ENCODE assay signal across 1 cellular context in the genomic region with DNA sequence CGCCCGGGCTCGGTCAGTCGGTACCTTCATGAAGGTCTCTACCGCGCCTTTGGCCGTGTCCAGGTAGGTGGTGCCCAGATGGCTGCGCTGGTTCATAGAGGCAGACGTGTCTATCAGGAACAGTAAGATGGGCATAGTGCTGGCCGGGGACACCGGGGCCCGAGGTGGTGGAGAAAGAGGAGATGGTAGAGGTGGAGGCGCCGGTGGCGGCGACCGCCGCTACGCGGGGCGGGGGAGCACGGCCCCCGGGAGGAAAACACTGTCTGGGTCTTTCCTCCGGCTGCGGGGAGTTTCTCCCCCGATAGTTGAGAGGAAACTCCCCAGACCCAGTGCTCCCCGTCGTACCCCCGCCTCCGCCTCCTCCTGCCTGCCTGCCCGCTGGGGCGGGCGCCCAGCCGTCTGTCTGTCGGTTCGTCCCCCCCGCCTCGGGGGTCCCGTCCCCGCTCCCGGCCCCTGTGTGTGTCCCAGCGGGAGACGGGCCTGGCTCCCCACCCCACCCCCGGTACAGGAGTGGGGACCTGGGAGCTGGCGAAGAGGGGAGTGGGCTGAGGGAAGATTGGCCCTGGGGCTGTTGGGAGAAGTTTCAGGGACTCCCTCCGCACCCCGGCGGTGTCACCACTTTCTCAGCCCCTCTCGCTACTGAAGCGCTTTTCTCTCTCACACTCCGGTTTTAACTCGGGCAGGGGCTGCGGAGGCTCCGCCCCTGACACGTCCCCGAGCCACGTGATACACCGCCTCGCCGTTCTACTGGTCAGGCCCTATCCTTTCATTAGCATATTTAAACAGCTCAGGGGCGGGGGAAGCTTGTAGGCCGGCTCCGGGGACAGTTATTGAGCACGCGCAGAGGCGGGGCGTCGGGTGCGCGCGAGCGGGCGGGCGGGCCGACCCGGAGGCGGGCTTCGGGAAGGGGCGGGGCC.
TF ChIP-seq lines count a peak whose summit lies in the region.

A gene with protein sequence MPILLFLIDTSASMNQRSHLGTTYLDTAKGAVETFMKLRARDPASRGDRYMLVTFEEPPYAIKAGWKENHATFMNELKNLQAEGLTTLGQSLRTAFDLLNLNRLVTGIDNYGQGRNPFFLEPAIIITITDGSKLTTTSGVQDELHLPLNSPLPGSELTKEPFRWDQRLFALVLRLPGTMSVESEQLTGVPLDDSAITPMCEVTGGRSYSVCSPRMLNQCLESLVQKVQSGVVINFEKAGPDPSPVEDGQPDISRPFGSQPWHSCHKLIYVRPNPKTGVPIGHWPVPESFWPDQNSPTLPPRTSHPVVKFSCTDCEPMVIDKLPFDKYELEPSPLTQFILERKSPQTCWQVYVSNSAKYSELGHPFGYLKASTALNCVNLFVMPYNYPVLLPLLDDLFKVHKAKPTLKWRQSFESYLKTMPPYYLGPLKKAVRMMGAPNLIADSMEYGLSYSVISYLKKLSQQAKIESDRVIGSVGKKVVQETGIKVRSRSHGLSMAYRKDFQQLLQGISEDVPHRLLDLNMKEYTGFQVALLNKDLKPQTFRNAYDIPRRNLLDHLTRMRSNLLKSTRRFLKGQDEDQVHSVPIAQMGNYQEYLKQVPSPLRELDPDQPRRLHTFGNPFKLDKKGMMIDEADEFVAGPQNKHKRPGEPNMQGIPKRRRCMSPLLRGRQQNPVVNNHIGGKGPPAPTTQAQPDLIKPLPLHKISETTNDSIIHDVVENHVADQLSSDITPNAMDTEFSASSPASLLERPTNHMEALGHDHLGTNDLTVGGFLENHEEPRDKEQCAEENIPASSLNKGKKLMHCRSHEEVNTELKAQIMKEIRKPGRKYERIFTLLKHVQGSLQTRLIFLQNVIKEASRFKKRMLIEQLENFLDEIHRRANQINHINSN (minus strand): TSS at position 646 of the 917 bp plus-strand sequence. CDS start 511 bp downstream, at position 135.

TF ChIP-seq in HepG2, 621 proteins besides CTCF, POLR2A, EP300 and RAD21 (continued from another document and continues in another):
- TF ChIP-seq, protein P1, sequence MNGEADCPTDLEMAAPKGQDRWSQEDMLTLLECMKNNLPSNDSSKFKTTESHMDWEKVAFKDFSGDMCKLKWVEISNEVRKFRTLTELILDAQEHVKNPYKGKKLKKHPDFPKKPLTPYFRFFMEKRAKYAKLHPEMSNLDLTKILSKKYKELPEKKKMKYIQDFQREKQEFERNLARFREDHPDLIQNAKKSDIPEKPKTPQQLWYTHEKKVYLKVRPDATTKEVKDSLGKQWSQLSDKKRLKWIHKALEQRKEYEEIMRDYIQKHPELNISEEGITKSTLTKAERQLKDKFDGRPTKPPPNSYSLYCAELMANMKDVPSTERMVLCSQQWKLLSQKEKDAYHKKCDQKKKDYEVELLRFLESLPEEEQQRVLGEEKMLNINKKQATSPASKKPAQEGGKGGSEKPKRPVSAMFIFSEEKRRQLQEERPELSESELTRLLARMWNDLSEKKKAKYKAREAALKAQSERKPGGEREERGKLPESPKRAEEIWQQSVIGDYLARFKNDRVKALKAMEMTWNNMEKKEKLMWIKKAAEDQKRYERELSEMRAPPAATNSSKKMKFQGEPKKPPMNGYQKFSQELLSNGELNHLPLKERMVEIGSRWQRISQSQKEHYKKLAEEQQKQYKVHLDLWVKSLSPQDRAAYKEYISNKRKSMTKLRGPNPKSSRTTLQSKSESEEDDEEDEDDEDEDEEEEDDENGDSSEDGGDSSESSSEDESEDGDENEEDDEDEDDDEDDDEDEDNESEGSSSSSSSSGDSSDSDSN (CRISPR knock-in tag; IDR thresholded peaks at IDR 0.05) = peak; percentile 45
- TF ChIP-seq ZNF441 (CRISPR knock-in tag; IDR thresholded peaks at IDR 0.05; ENCODE audit: borderline replicate concordance) (peak; percentile 63; the same call in 1 of the 2 replicates), MATR3 (CRISPR knock-in tag; IDR thresholded peaks at IDR 0.05) (no peak), FOXA3 (CRISPR knock-in tag; IDR thresholded peaks at IDR 0.05) (peak; percentile 42), ZNF431 (CRISPR knock-in tag; IDR thresholded peaks at IDR 0.05; ENCODE audit: borderline replicate concordance, low read depth) (no peak), SMAD3 (CRISPR knock-in tag; IDR thresholded peaks at IDR 0.05) (0 out of 2 replicates have a peak, but pooled peaks have one; percentile 24), THAP11 (CRISPR knock-in tag; IDR thresholded peaks at IDR 0.05) (peak; percentile 27; the same call in 1 of the 2 replicates), ZNF34 (CRISPR knock-in tag; IDR thresholded peaks at IDR 0.05; ENCODE audit: borderline replicate concordance) (no peak), ARNTL (CRISPR knock-in tag; IDR thresholded peaks at IDR 0.05) (0 out of 2 replicates have a peak, but pooled peaks have one; percentile 48), SALL2 (CRISPR knock-in tag; IDR thresholded peaks at IDR 0.05) (peak; percentile 66; the same call in 1 of the 2 replicates), KLF13 (CRISPR knock-in tag; IDR thresholded peaks at IDR 0.05) (no peak), ZNF766 (CRISPR knock-in tag; IDR thresholded peaks at IDR 0.05; ENCODE audit: borderline replicate concordance) (peak; percentile 81), NR2C2 (CRISPR knock-in tag; IDR thresholded peaks at IDR 0.05; ENCODE audit: borderline replicate concordance) (no peak), RBFOX2 (IDR thresholded peaks at IDR 0.05; ENCODE audit: low read depth, low read length) (peak; percentile 86), KDM1A (CRISPR knock-in tag; IDR thresholded peaks at IDR 0.05) (no peak), ZNF816 (CRISPR knock-in tag; IDR thresholded peaks at IDR 0.05; ENCODE audit: borderline replicate concordance) (peak; percentile 49; the same call in 1 of the 2 replicates), ZNF777 (CRISPR knock-in tag; IDR thresholded peaks at IDR 0.05) (peak; percentile 38; the same call in 1 of the 2 replicates), HNRNPK (IDR thresholded peaks at IDR 0.05; ENCODE audit: low read depth, low read length, poor library complexity, severe bottlenecking) (peak; percentile 60), ZFP90 (CRISPR knock-in tag; IDR thresholded peaks at IDR 0.05; ENCODE audit: borderline replicate concordance) (no peak; the same call in none of the 2 replicates), CENPX (CRISPR knock-in tag; IDR thresholded peaks at IDR 0.05) (no peak), PAF1 (CRISPR knock-in tag; IDR thresholded peaks at IDR 0.05) (no peak), ZFY (CRISPR knock-in tag; IDR thresholded peaks at IDR 0.05) (peak; percentile 1; the same call in 1 of the 2 replicates)
- TF ChIP-seq, protein P2, sequence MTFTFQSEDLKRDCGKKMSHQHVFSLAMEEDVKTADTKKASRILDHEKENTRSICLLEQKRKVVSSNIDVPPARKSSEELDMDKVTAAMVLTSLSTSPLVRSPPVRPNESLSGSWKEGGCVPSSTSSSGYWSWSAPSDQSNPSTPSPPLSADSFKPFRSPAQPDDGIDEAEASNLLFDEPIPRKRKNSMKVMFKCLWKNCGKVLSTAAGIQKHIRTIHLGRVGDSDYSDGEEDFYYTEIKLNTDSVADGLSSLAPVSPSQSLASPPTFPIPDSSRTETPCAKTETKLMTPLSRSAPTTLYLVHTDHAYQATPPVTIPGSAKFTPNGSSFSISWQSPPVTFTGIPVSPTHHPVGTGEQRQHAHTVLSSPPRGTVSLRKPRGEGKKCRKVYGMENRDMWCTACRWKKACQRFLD (CRISPR knock-in tag; IDR thresholded peaks at IDR 0.05; ENCODE audit: borderline replicate concordance) = 0 out of 2 replicates have a peak, but pooled peaks have one; percentile 25
- TF ChIP-seq, protein P3, sequence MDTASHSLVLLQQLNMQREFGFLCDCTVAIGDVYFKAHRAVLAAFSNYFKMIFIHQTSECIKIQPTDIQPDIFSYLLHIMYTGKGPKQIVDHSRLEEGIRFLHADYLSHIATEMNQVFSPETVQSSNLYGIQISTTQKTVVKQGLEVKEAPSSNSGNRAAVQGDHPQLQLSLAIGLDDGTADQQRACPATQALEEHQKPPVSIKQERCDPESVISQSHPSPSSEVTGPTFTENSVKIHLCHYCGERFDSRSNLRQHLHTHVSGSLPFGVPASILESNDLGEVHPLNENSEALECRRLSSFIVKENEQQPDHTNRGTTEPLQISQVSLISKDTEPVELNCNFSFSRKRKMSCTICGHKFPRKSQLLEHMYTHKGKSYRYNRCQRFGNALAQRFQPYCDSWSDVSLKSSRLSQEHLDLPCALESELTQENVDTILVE (CRISPR knock-in tag; IDR thresholded peaks at IDR 0.05) = no peak; the same call in 1 of the 2 replicates
- TF ChIP-seq, protein P4, sequence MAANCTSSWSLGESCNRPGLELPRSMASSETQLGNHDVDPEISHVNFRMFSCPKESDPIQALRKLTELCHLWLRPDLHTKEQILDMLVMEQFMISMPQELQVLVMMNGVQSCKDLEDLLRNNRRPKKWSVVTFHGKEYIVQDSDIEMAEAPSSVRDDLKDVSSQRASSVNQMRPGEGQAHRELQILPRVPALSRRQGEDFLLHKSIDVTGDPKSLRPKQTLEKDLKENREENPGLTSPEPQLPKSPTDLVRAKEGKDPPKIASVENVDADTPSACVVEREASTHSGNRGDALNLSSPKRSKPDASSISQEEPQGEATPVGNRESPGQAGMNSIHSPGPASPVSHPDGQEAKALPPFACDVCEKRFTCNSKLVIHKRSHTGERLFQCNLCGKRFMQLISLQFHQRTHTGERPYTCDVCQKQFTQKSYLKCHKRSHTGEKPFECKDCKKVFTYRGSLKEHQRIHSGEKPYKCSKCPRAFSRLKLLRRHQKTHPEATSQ (CRISPR knock-in tag; IDR thresholded peaks at IDR 0.05; ENCODE audit: borderline replicate concordance) = peak; percentile 93
- TF ChIP-seq, protein P5, sequence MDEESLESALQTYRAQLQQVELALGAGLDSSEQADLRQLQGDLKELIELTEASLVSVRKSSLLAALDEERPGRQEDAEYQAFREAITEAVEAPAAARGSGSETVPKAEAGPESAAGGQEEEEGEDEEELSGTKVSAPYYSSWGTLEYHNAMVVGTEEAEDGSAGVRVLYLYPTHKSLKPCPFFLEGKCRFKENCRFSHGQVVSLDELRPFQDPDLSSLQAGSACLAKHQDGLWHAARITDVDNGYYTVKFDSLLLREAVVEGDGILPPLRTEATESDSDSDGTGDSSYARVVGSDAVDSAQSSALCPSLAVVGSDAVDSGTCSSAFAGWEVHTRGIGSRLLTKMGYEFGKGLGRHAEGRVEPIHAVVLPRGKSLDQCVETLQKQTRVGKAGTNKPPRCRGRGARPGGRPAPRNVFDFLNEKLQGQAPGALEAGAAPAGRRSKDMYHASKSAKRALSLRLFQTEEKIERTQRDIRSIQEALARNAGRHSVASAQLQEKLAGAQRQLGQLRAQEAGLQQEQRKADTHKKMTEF (CRISPR knock-in tag; IDR thresholded peaks at IDR 0.05) = peak; percentile 65; the same call in 1 of the 2 replicates
- TF ChIP-seq, protein P6, sequence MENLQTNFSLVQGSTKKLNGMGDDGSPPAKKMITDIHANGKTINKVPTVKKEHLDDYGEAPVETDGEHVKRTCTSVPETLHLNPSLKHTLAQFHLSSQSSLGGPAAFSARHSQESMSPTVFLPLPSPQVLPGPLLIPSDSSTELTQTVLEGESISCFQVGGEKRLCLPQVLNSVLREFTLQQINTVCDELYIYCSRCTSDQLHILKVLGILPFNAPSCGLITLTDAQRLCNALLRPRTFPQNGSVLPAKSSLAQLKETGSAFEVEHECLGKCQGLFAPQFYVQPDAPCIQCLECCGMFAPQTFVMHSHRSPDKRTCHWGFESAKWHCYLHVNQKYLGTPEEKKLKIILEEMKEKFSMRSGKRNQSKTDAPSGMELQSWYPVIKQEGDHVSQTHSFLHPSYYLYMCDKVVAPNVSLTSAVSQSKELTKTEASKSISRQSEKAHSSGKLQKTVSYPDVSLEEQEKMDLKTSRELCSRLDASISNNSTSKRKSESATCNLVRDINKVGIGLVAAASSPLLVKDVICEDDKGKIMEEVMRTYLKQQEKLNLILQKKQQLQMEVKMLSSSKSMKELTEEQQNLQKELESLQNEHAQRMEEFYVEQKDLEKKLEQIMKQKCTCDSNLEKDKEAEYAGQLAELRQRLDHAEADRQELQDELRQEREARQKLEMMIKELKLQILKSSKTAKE (CRISPR knock-in tag; IDR thresholded peaks at IDR 0.05; ENCODE audit: borderline replicate concordance) = no peak
- TF ChIP-seq, protein P7, sequence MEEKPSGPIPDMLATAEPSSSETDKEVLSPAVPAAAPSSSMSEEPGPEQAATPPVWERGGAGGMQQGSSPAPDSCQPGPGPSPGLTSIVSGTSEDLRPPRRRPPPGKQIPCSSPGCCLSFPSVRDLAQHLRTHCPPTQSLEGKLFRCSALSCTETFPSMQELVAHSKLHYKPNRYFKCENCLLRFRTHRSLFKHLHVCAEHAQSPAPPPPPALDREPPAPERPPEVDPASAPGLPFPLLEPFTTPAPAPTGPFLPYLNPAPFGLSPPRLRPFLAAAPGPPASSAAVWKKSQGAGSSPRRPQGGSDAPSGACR (CRISPR knock-in tag; IDR thresholded peaks at IDR 0.05) = 0 out of 2 replicates have a peak, but pooled peaks have one; percentile 46
- TF ChIP-seq, protein P8, sequence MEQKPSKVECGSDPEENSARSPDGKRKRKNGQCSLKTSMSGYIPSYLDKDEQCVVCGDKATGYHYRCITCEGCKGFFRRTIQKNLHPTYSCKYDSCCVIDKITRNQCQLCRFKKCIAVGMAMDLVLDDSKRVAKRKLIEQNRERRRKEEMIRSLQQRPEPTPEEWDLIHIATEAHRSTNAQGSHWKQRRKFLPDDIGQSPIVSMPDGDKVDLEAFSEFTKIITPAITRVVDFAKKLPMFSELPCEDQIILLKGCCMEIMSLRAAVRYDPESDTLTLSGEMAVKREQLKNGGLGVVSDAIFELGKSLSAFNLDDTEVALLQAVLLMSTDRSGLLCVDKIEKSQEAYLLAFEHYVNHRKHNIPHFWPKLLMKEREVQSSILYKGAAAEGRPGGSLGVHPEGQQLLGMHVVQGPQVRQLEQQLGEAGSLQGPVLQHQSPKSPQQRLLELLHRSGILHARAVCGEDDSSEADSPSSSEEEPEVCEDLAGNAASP (CRISPR knock-in tag; IDR thresholded peaks at IDR 0.05; ENCODE audit: borderline replicate concordance) = 0 out of 2 replicates have a peak, but pooled peaks have one; percentile 37
- TF ChIP-seq, protein P9, sequence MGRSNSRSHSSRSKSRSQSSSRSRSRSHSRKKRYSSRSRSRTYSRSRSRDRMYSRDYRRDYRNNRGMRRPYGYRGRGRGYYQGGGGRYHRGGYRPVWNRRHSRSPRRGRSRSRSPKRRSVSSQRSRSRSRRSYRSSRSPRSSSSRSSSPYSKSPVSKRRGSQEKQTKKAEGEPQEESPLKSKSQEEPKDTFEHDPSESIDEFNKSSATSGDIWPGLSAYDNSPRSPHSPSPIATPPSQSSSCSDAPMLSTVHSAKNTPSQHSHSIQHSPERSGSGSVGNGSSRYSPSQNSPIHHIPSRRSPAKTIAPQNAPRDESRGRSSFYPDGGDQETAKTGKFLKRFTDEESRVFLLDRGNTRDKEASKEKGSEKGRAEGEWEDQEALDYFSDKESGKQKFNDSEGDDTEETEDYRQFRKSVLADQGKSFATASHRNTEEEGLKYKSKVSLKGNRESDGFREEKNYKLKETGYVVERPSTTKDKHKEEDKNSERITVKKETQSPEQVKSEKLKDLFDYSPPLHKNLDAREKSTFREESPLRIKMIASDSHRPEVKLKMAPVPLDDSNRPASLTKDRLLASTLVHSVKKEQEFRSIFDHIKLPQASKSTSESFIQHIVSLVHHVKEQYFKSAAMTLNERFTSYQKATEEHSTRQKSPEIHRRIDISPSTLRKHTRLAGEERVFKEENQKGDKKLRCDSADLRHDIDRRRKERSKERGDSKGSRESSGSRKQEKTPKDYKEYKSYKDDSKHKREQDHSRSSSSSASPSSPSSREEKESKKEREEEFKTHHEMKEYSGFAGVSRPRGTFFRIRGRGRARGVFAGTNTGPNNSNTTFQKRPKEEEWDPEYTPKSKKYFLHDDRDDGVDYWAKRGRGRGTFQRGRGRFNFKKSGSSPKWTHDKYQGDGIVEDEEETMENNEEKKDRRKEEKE (IDR thresholded peaks at IDR 0.05) = no peak
- TF ChIP-seq, protein P10, sequence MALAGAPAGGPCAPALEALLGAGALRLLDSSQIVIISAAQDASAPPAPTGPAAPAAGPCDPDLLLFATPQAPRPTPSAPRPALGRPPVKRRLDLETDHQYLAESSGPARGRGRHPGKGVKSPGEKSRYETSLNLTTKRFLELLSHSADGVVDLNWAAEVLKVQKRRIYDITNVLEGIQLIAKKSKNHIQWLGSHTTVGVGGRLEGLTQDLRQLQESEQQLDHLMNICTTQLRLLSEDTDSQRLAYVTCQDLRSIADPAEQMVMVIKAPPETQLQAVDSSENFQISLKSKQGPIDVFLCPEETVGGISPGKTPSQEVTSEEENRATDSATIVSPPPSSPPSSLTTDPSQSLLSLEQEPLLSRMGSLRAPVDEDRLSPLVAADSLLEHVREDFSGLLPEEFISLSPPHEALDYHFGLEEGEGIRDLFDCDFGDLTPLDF (CRISPR knock-in tag; IDR thresholded peaks at IDR 0.05) = peak; percentile 32
